12 cellular contexts compared by ENCODE assay signal in genomic region chr11:120622189-120622912, GRCh38.
DNase-seq lines count a peak whose midpoint lies in the region; ATAC-seq and TF ChIP-seq lines count a peak whose summit lies in the region.
"Had no signal": no experiment of that assay in that cellular context is flagged by ENCODE, and none has a peak within 500 bp of the region (broad histone marks: within the 10 kb centered on the region; RNA-seq: fewer than 3 reads in every experiment).

No MANE protein-coding gene starts in this region.

- peaks cover 14% of the 10 kb centered on the region for H3K27me3 ChIP-seq in AG04450 (ENCODE audit: control insufficient read depth, insufficient read depth, low read length)
- H3K27me3 ChIP-seq in naive thymus-derived CD4-positive, alpha-beta T cell (ENCODE audit: control insufficient read depth in 2 of 2, insufficient read depth in 2 of 2, low read length in 2 of 2) = no peaks in the 10 kb centered on the region

- CTCF ChIA-PET in AG04450 (lab: Charles Lee) = no interaction called here
- CTCF ChIA-PET in naive thymus-derived CD4-positive, alpha-beta T cell (lab: Charles Lee) = no interaction called here

- H3K4me3 ChIP-seq in AG04450 (ENCODE audit: low read depth, low read length) = no peak overlapping the region
- H3K4me3 ChIP-seq in naive thymus-derived CD4-positive, alpha-beta T cell (ENCODE audit: low read length) = no peak overlapping the region

- H3K36me3 Mint-ChIP-seq in naive thymus-derived CD4-positive, alpha-beta T cell = peaks cover 0 to 9% (median 3%) of the 10 kb centered on the region in 5 donors

- H3K27ac ChIP-seq in AG04450 (ENCODE audit: low read depth, low read length) = no peak overlapping the region
- no peak overlapping the region for H3K27ac ChIP-seq in naive thymus-derived CD4-positive, alpha-beta T cell (ENCODE audit: low read depth, low read length)

- H3K4me1 ChIP-seq in naive thymus-derived CD4-positive, alpha-beta T cell (ENCODE audit: control insufficient read depth in 2 of 2, insufficient read depth in 2 of 2, low read length in 2 of 2) = no peaks in the 10 kb centered on the region

- no peaks in the 10 kb centered on the region for H3K36me3 ChIP-seq in naive thymus-derived CD4-positive, alpha-beta T cell (ENCODE audit: control insufficient read depth in 2 of 3, insufficient read depth in 3 of 3, low read length in 3 of 3)

- H3K27ac Mint-ChIP-seq in naive thymus-derived CD4-positive, alpha-beta T cell = no peak overlapping the region
- H3K27ac Mint-ChIP-seq: stimulated activated naive CD8-positive, alpha-beta T cell treated with anti-CD3 and anti-CD28 coated beads, Interleukin-15, Interleukin-2, amounts not matched to agents 100 ng/mL and 50 ng/mL, for 24 hours; T-helper 17 cell had no signal

- H3K9me3 ChIP-seq in AG04450 (ENCODE audit: control insufficient read depth, insufficient read depth, low read length) = peaks cover 6% of the 10 kb centered on the region
- peaks cover 0 to 14% (median 0%) of the 10 kb centered on the region in 3 experiments for H3K9me3 ChIP-seq in naive thymus-derived CD4-positive, alpha-beta T cell (ENCODE audit: control insufficient read depth in 2 of 3, low read length in 3 of 3)

- POLR2A ChIA-PET in AG04450 (lab: Yijun Ruan, JAX) = no interaction called here
- POLR2A ChIA-PET in naive thymus-derived CD4-positive, alpha-beta T cell (lab: Charles Lee) = no interaction called here

- ATAC-seq in GM18517 (IDR thresholded peaks at IDR 0.05; ENCODE audit: unreplicated experiment) (peak; percentile 73), esophagus mucosa (peak; percentile 39)
- ATAC-seq in naive thymus-derived CD4-positive, alpha-beta T cell = no peak
- ATAC-seq: T-helper 17 cell had no signal

- H3K4me3 Mint-ChIP-seq in naive thymus-derived CD4-positive, alpha-beta T cell = no peak overlapping the region
- H3K4me3 Mint-ChIP-seq: stimulated activated naive CD8-positive, alpha-beta T cell treated with anti-CD3 and anti-CD28 coated beads, Interleukin-15, Interleukin-2, amounts not matched to agents 100 ng/mL and 50 ng/mL, for 24 hours; T-helper 17 cell had no signal

- H3K9me3 Mint-ChIP-seq in naive thymus-derived CD4-positive, alpha-beta T cell = peaks cover 8 to 27% (median 11%) of the 10 kb centered on the region in 11 donors

- DNase-seq in AG04450 (ENCODE audit: low read depth, low spot score) (no peak), NCI-H446 treated with DMSO at 0.1 percent for 48 hours (lab: John Stamatoyannopoulos, UW) (peak; percentile 13), dedifferentiated amniotic fluid mesenchymal stem cell (ENCODE audit: extremely low spot score) (no peak), LoVo (ENCODE audit: low spot score) (no peak), T-helper 2 cell (no peak)
- DNase-seq in naive thymus-derived CD4-positive, alpha-beta T cell = no peak
- DNase-seq: DMS79 treated with DMSO at 0.1 percent for 48 hours, hypothalamus, T-helper 17 cell had no signal

- TF ChIP-seq CTCF in AG04450 (IDR thresholded peaks at IDR 0.05; ENCODE audit: low read depth, low read length) = peak; percentile 8; the same call in 1 of the 2 replicates

- no peaks in the 10 kb centered on the region for H3K4me1 Mint-ChIP-seq in naive thymus-derived CD4-positive, alpha-beta T cell
- H3K4me1 Mint-ChIP-seq: T-helper 17 cell had no signal

- intact Hi-C loops in naive thymus-derived CD4-positive, alpha-beta T cell (cut with micrococcal nuclease) = no loop called here

- H3K27me3 Mint-ChIP-seq in naive thymus-derived CD4-positive, alpha-beta T cell = peaks cover 0 to 20% (median 3%) of the 10 kb centered on the region in 5 donors
